ENCODE assay signal across 1 cellular context in genomic region chr2:179341152-179341866, GRCh38.
TF ChIP-seq lines count a peak whose summit lies in the region.

No MANE protein-coding gene starts in this region.

TF ChIP-seq in HepG2, 621 proteins besides CTCF, POLR2A, EP300 and RAD21:
- TF ChIP-seq CEBPB (IDR thresholded peaks at IDR 0.05; ENCODE audit: borderline replicate concordance, low read depth, low read length): 0 out of 2 replicates have a peak, but pooled peaks have one; percentile 11
- no peak for TF ChIP-seq ZNF746 (CRISPR knock-in tag; IDR thresholded peaks at IDR 0.05)
